Comparison of ENCODE assay signal across 20 cellular contexts in genomic region chr17:9121186-9121820, GRCh38.
"Had no signal": no experiment of that assay in that cellular context is flagged by ENCODE, and none has a peak within 500 bp of the region (broad histone marks: within the 10 kb centered on the region; RNA-seq: fewer than 3 reads in every experiment).

No MANE protein-coding gene starts in this region.

- ATAC-seq: activated CD8-positive, alpha-beta memory T cell treated with anti-CD3 and anti-CD28 coated beads, Interleukin-2, amount 10 ng/mL, durations not matched to agents 7 days and 5 days; activated CD8-positive, alpha-beta T cell treated with anti-CD3 and anti-CD28 coated beads for 36 hours; activated naive CD8-positive, alpha-beta T cell treated with anti-CD3 and anti-CD28 coated beads, Interleukin-2, amount 50 U/mL, for 24 hours; body of pancreas; gastroesophageal sphincter had no signal

- H3K27ac Mint-ChIP-seq: activated CD4-positive, alpha-beta T cell treated with anti-CD3 and anti-CD28 coated beads, Interleukin-2, amount 10 ng/mL, durations not matched to agents 7 days and 5 days; activated CD8-positive, alpha-beta memory T cell treated with anti-CD3 and anti-CD28 coated beads, Interleukin-2, amount 10 ng/mL, durations not matched to agents 7 days and 5 days; activated CD8-positive, alpha-beta T cell treated with anti-CD3 and anti-CD28 coated beads for 36 hours; activated naive CD4-positive, alpha-beta T cell treated with anti-CD3 and anti-CD28 coated beads, Interleukin-2, amount 10 ng/mL, durations not matched to agents 7 days and 5 days; activated naive CD8-positive, alpha-beta T cell treated with anti-CD3 and anti-CD28 coated beads, Interleukin-2, amount 50 U/mL, for 24 hours; memory B cell; neural progenitor cell; stimulated activated naive CD8-positive, alpha-beta T cell treated with anti-CD3 and anti-CD28 coated beads, Interleukin-15, Interleukin-2, amounts not matched to agents 100 ng/mL and 50 ng/mL, for 24 hours; T-helper 2 cell treated with Interferon-gamma antibody and Interleukin-4, amounts not matched to agents 5 μg/mL and 100 μg/mL, for 36 hours had no signal

- H3K9me3 ChIP-seq: body of pancreas, gastroesophageal sphincter had no signal

- H3K27me3 Mint-ChIP-seq: activated CD4-positive, alpha-beta T cell treated with anti-CD3 and anti-CD28 coated beads, Interleukin-2, amount 10 ng/mL, durations not matched to agents 7 days and 5 days had no signal

- H3K4me3 Mint-ChIP-seq: activated CD4-positive, alpha-beta T cell treated with anti-CD3 and anti-CD28 coated beads, Interleukin-2, amount 10 ng/mL, durations not matched to agents 7 days and 5 days; activated CD8-positive, alpha-beta memory T cell treated with anti-CD3 and anti-CD28 coated beads, Interleukin-2, amount 10 ng/mL, durations not matched to agents 7 days and 5 days; activated CD8-positive, alpha-beta T cell treated with anti-CD3 and anti-CD28 coated beads for 36 hours; activated naive CD4-positive, alpha-beta T cell treated with anti-CD3 and anti-CD28 coated beads, Interleukin-2, amount 10 ng/mL, durations not matched to agents 7 days and 5 days; activated naive CD8-positive, alpha-beta T cell treated with anti-CD3 and anti-CD28 coated beads, Interleukin-2, amount 50 U/mL, for 24 hours; memory B cell; neural progenitor cell; stimulated activated naive CD8-positive, alpha-beta T cell treated with anti-CD3 and anti-CD28 coated beads, Interleukin-15, Interleukin-2, amounts not matched to agents 100 ng/mL and 50 ng/mL, for 24 hours; T-helper 2 cell treated with Interferon-gamma antibody and Interleukin-4, amounts not matched to agents 5 μg/mL and 100 μg/mL, for 36 hours had no signal

- H3K4me1 ChIP-seq: body of pancreas had no signal

- H2AFZ ChIP-seq: neural progenitor cell had no signal

- H3K36me3 Mint-ChIP-seq: activated CD8-positive, alpha-beta memory T cell treated with anti-CD3 and anti-CD28 coated beads, Interleukin-2, amount 10 ng/mL, durations not matched to agents 7 days and 5 days; activated naive CD4-positive, alpha-beta T cell treated with anti-CD3 and anti-CD28 coated beads, Interleukin-2, amount 10 ng/mL, durations not matched to agents 7 days and 5 days; neural progenitor cell had no signal

- H3K9me3 Mint-ChIP-seq: memory B cell, neural progenitor cell had no signal

- H3K4me2 ChIP-seq: neural progenitor cell had no signal

- H3K27ac ChIP-seq: body of pancreas, cardiac muscle cell, neural progenitor cell, tibial nerve, VCaP had no signal

- H3K4me1 Mint-ChIP-seq: activated naive CD4-positive, alpha-beta T cell treated with anti-CD3 and anti-CD28 coated beads, Interleukin-2, amount 10 ng/mL, durations not matched to agents 7 days and 5 days had no signal

- DNase-seq: activated CD4-positive, alpha-beta T cell treated with anti-CD3 and anti-CD28 coated beads, Interleukin-2, amount 10 ng/mL, durations not matched to agents 7 days and 5 days; activated CD4-positive, CD25-positive, alpha-beta regulatory T cell treated with anti-CD3 and anti-CD28 coated beads, Interleukin-2, amount 50 U/mL, for 72 hours; activated CD8-positive, alpha-beta memory T cell treated with anti-CD3 and anti-CD28 coated beads, Interleukin-2, amount 10 ng/mL, durations not matched to agents 7 days and 5 days; activated naive CD4-positive, alpha-beta T cell treated with anti-CD3 and anti-CD28 coated beads, Interleukin-2, amount 10 ng/mL, durations not matched to agents 7 days and 5 days; activated T-cell treated with anti-CD3 and anti-CD28 coated beads for 4 hours; body of pancreas; dermis blood vessel endothelial cell; effector CD8-positive, alpha-beta T cell; hypothalamus; stimulated activated CD4-positive, alpha-beta T cell treated with anti-CD3 and anti-CD28 coated beads, Interleukin-12 subunit alpha, Interleukin-12 subunit beta, amount 100 ng/mL, for 4 hours had no signal

- H3K4me3 ChIP-seq: body of pancreas, cardiac muscle cell, gastroesophageal sphincter, neural progenitor cell, tibial nerve had no signal

- H3K36me3 ChIP-seq: cardiac muscle cell, gastroesophageal sphincter, neural progenitor cell, tibial nerve had no signal

- H3K27me3 ChIP-seq: body of pancreas, gastroesophageal sphincter, neural progenitor cell, tibial nerve had no signal
